8 cellular contexts compared by ENCODE assay signal in genomic region chr4:81472249-81473085, GRCh38. TPM values are rescaled to one million over a fixed set of nuclear protein-coding genes. Genes with fewer than 3 reads are reported as not detected.
DNase-seq lines count a peak whose midpoint lies in the region; ATAC-seq, FAIRE-seq and TF ChIP-seq lines count a peak whose summit lies in the region.

No MANE protein-coding gene starts in this region.

- no peaks in the 10 kb centered on the region for H3K27me3 ChIP-seq in esophagus muscularis mucosa

- POLR2A ChIA-PET in activated B cell treated with CpG ODN at 0.5 μM for 24 hours (lab: Charles Lee): interaction anchor here (0.6 to 5.5 kb wide), 51 partner anchors 10 to 902 kb away, joined by 3 to 76 read pairs (median 5); partner anchors contain the start of gene HNRNPD
- POLR2A ChIA-PET in naive thymus-derived CD8-positive, alpha-beta T cell (lab: Charles Lee): interaction anchor here (0.6 to 3.9 kb wide), 19 partner anchors 16 to 957 kb away, joined by 3 to 59 read pairs (median 4); partner anchors contain the start of genes HNRNPD and HNRNPDL

- WGBS in esophagus muscularis mucosa: 28% methylated on average over 12 of the region's 12 CpGs

- intact Hi-C loops in activated B cell treated with CpG ODN at 0.5 μM for 24 hours (cut with micrococcal nuclease): loop anchor here (1.0 to 2.0 kb wide), 9 partner anchors 10 to 902 kb away; no protein-coding TSS in a partner anchor
- intact Hi-C loops in esophagus muscularis mucosa (cut with DNase I): loop anchor here (5.0 kb wide), 1 partner anchor 890 kb away; no protein-coding TSS in a partner anchor

- TF ChIP-seq CTCF in activated B cell treated with CpG ODN at 0.5 μM for 24 hours (IDR thresholded peaks at IDR 0.05) (no peak), esophagus muscularis mucosa (IDR thresholded peaks at IDR 0.05) (peak in 1 of 3 experiments; percentile 26)

- H3K9me3 ChIP-seq in esophagus muscularis mucosa: no peaks in the 10 kb centered on the region

- peaks cover 14 to 51% (median 42%) of the 10 kb centered on the region in 4 donors for H3K4me1 ChIP-seq in esophagus muscularis mucosa

- no peaks in the 10 kb centered on the region for H3K27me3 Mint-ChIP-seq in activated B cell treated with CpG ODN at 0.5 μM for 24 hours
- H3K27me3 Mint-ChIP-seq in naive thymus-derived CD8-positive, alpha-beta T cell: no peaks in the 10 kb centered on the region

- TF ChIP-seq EP300 in esophagus muscularis mucosa (IDR thresholded peaks at IDR 0.05): no peak

- H3K4me1 Mint-ChIP-seq in activated B cell treated with CpG ODN at 0.5 μM for 24 hours: peaks cover 46% of the 10 kb centered on the region
- peaks cover 33 to 54% (median 38%) of the 10 kb centered on the region in 4 donors for H3K4me1 Mint-ChIP-seq in naive thymus-derived CD8-positive, alpha-beta T cell

- peaks cover 14% of the 10 kb centered on the region for H3K36me3 Mint-ChIP-seq in activated B cell treated with CpG ODN at 0.5 μM for 24 hours (ENCODE audit: low read depth)
- no peaks in the 10 kb centered on the region for H3K36me3 Mint-ChIP-seq in naive thymus-derived CD8-positive, alpha-beta T cell

- no peaks in the 10 kb centered on the region for H3K9me3 Mint-ChIP-seq in activated B cell treated with CpG ODN at 0.5 μM for 24 hours
- no peaks in the 10 kb centered on the region for H3K9me3 Mint-ChIP-seq in naive thymus-derived CD8-positive, alpha-beta T cell

- TF ChIP-seq POLR2A in GM12892 (IDR thresholded peaks at IDR 0.05; ENCODE audit: low read depth, low read length) (no peak), esophagus muscularis mucosa (IDR thresholded peaks at IDR 0.05; ENCODE audit: low read depth) (no peak)

- peak; percentile 52 for ATAC-seq in HG02852 (IDR thresholded peaks at IDR 0.05; ENCODE audit: unreplicated experiment)
- ATAC-seq in activated B cell treated with CpG ODN at 0.5 μM for 24 hours (ENCODE audit: low read depth): peak; percentile 58
- ATAC-seq in naive thymus-derived CD8-positive, alpha-beta T cell: peak; percentile 59 to 61

- peak overlapping the region; percentile 80 to 91 (median 86) for H3K27ac ChIP-seq in esophagus muscularis mucosa (replicated peaks in 1 of 4)

- H3K4me3 ChIP-seq in esophagus muscularis mucosa: peak overlapping the region; percentile 73 to 87 (median 84)

- H3K36me3 ChIP-seq in esophagus muscularis mucosa: no peaks in the 10 kb centered on the region

- DNase-seq in 8988T (peak; percentile 21), GM12892 (ENCODE audit: insufficient read length) (peak; percentile 13), NCI-H1930 (lab: John Stamatoyannopoulos, UW) (peak; percentile 59 to 69), activated B cell treated with CpG ODN at 0.5 μM for 24 hours (no peak), esophagus muscularis mucosa (ENCODE audit: extremely low spot score) (no peak), urothelium cell line (ENCODE audit: low spot score) (peak; percentile 40)
- DNase-seq in naive thymus-derived CD8-positive, alpha-beta T cell: peak in 3 of 10 donors; percentile 55 to 85 (median 72)

- H3K4me3 Mint-ChIP-seq in activated B cell treated with CpG ODN at 0.5 μM for 24 hours: peak overlapping the region; percentile 92
- H3K4me3 Mint-ChIP-seq in naive thymus-derived CD8-positive, alpha-beta T cell: peak overlapping the region; percentile 88 to 96 (median 94)

- FAIRE-seq in GM12892 (lab: Jason Lieb, UNC): peak; percentile 40
- no peak for FAIRE-seq in urothelium cell line (lab: Jason Lieb, UNC)

- CTCF ChIA-PET in activated B cell treated with CpG ODN at 0.5 μM for 24 hours (lab: Charles Lee): interaction anchor here (0.6 to 9.6 kb wide), 31 partner anchors 12 to 796 kb away, joined by 3 to 239 read pairs (median 4); no protein-coding TSS in a partner anchor

- peak overlapping the region; percentile 97 for H3K27ac Mint-ChIP-seq in activated B cell treated with CpG ODN at 0.5 μM for 24 hours
- H3K27ac Mint-ChIP-seq in naive thymus-derived CD8-positive, alpha-beta T cell: peak overlapping the region; percentile 89 to 100 (median 98)

RNA-seq across cellular contexts. Expression of gene RASGEF1B, which starts 0.8 kb away (rescaled TPM):
- polyA plus RNA-seq in GM12892 (2012; ENCODE audit: missing spikeins): not detected
- 40.2 and 43.7 TPM in 2 replicates for total RNA-seq in activated B cell treated with CpG ODN at 0.5 μM for 24 hours
- 10 to 100 TPM in 1 of 4 donors, 1 to 10 TPM in 3; 5.2 to 18.6 (median 6.2) TPM for total RNA-seq in esophagus muscularis mucosa
- total RNA-seq in naive thymus-derived CD8-positive, alpha-beta T cell: 10 to 100 TPM; 13.6 to 14.7 TPM
- 10 to 100 TPM in 1 of 3 donors, 1 to 10 TPM in 2; 6.4 to 13.7 (median 8.9) TPM for polyA plus RNA-seq in naive thymus-derived CD8-positive, alpha-beta T cell

Comparison
In these comparisons a context has a peak if more than half of its experiments do, and no peak if none do; other contexts are left out.
1. DNase-seq: peak in 8988T (single experiment), GM12892 (single experiment), NCI-H1930 (2 of 2) and urothelium cell line (single experiment); none in activated B cell treated with CpG ODN at 0.5 μM for 24 hours (single experiment) and esophagus muscularis mucosa (single experiment).
2. Peak in every context shown above with its lines, with median percentiles within 50 percentile points of each other: ATAC-seq.